In the genomic region with DNA sequence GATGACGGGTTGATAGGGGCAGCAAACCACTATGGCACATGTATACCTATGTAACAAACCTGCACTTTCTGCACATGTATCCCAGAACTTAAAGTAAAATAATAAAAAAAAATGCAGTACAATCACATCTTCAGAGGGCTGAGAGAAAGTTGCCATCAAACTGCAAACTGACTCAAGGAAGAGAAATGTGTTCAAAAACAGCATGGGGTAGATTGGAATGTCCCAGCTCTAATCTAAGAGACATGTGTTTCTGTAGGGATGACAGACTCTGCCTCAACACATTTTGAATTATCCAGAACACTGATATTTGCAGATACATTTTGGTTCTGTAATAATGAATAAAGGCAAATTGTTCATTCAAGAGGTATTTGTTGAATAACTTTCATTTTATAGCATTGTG, we compare ENCODE assay signal across 20 cellular contexts.
A peak's percentile ranks its signal among the peaks of the same experiment; 100 is the strongest.
DNase-seq lines count a peak whose midpoint lies in the region; ATAC-seq and TF ChIP-seq lines count a peak whose summit lies in the region.
"Had no signal": no experiment of that assay in that cellular context is flagged by ENCODE, and none has a peak within 500 bp of the region (broad histone marks: within the 10 kb centered on the region; RNA-seq: fewer than 3 reads in every experiment).

No MANE protein-coding gene starts in this region.

- peak overlapping the region; percentile 45 for H3K4me2 ChIP-seq in GM23248 (ENCODE audit: unreplicated experiment)
- H3K4me2 ChIP-seq: BLaER1 treated with 17β-estradiol and CSF1 and Interleukin-3, amounts not matched to agents 10 nM and 100 nM; KMS-11 had no signal

- H3K9me2 ChIP-seq in GM23248 (ENCODE audit: insufficient read depth) = no peaks in the 10 kb centered on the region

- H2AFZ ChIP-seq in GM23248 = no peak overlapping the region

- no peak overlapping the region for H3K4me3 ChIP-seq in AG10803 (ENCODE audit: low read length)
- H3K4me3 ChIP-seq in GM23248 = no peak overlapping the region
- H3K4me3 ChIP-seq: BLaER1 treated with 17β-estradiol and CSF1 and Interleukin-3, amounts not matched to agents 10 nM and 100 nM; GM12878; SK-N-MC had no signal

- intact Hi-C loops in cardiac septum (cut with DNase I) = no loop called here

- WGBS in GM23248 (ENCODE audit: low coverage in 1 of 2, low lambda C conversion rate in 2 of 2, missing lambda C conversion rate in 2 of 2), 2 experiments = 83 to 90% methylated on average over 1 of the region's 1 CpG

- peaks cover 53% of the 10 kb centered on the region for H3K4me1 ChIP-seq in GM23248 (ENCODE audit: insufficient read depth)

- no peak overlapping the region for H3K9ac ChIP-seq in GM23248
- H3K9ac ChIP-seq: BLaER1 treated with 17β-estradiol and CSF1 and Interleukin-3, amounts not matched to agents 10 nM and 100 nM; KMS-11 had no signal

- peaks cover 50% of the 10 kb centered on the region for H3F3A ChIP-seq in GM23248 (ENCODE audit: insufficient read depth)

- peak; percentile 72 for DNase-seq in AG10803 (ENCODE audit: low read depth)
- DNase-seq in GM23248 = peak; percentile 67
- peak; percentile 62 for DNase-seq in amniotic epithelial cell (ENCODE audit: low read depth)
- DNase-seq in fibroblast of gingiva (ENCODE audit: low read depth) = peak; percentile 16
- DNase-seq in DMS 273 treated with DMSO at 0.1 percent for 48 hours (lab: John Stamatoyannopoulos, UW) = no peak
- DNase-seq in substantia nigra (lab: John Stamatoyannopoulos, UW) = no peak
- DNase-seq in cardiac septum (ENCODE audit: low spot score) = no peak
- DNase-seq: CD8-positive, alpha-beta memory T cell; DMS79 treated with DMSO at 0.1 percent for 48 hours; GF-D8; NCI-H1417 treated with DMSO at 0.1 percent for 48 hours; NCI-H187 treated with DMSO at 0.1 percent for 48 hours; NCI-H226; NCI-H524; SHP77 had no signal

- H4K20me1 ChIP-seq in GM23248 (ENCODE audit: insufficient read depth) = no peaks in the 10 kb centered on the region
- H4K20me1 ChIP-seq: BLaER1 treated with 17β-estradiol and CSF1 and Interleukin-3, amounts not matched to agents 10 nM and 100 nM had no signal

- in situ Hi-C loops in GM23248 (cut with MboI) = loop anchor here (25.0 kb wide), 2 partner anchors 333 to 617 kb away; no protein-coding TSS in a partner anchor

- no peak for ATAC-seq in GM21447 (IDR thresholded peaks at IDR 0.05; ENCODE audit: unreplicated experiment)
- ATAC-seq: GM12878 had no signal

- no peaks in the 10 kb centered on the region for H3K27me3 ChIP-seq in GM23248 (replicated peaks; ENCODE audit: insufficient read depth)
- H3K27me3 ChIP-seq: BLaER1 treated with 17β-estradiol and CSF1 and Interleukin-3, amounts not matched to agents 10 nM and 100 nM had no signal

- H3K79me2 ChIP-seq in GM23248 (ENCODE audit: insufficient read depth) = no peaks in the 10 kb centered on the region

- H3K27ac ChIP-seq in GM23248 = peak overlapping the region; percentile 71
- no peak overlapping the region for H3K27ac ChIP-seq in substantia nigra (ENCODE audit: low read depth, low read length, poor library complexity, severe bottlenecking)
- H3K27ac ChIP-seq: BLaER1 treated with 17β-estradiol and CSF1 and Interleukin-3, amounts not matched to agents 10 nM and 100 nM; KMS-11; SK-N-MC had no signal

- no peak for TF ChIP-seq CTCF in AG10803 (conservative IDR thresholded peaks at IDR 0.05; ENCODE audit: low read length)

- no peaks in the 10 kb centered on the region for H3K36me3 ChIP-seq in GM23248 (ENCODE audit: low read depth)
- H3K36me3 ChIP-seq: BLaER1 treated with 17β-estradiol and CSF1 and Interleukin-3, amounts not matched to agents 10 nM and 100 nM had no signal

- H3K9me3 ChIP-seq in GM23248 (ENCODE audit: low read depth) = no peaks in the 10 kb centered on the region

Comparison
In these comparisons a context has a peak if more than half of its experiments do, and no peak if none do; other contexts are left out.
1. DNase-seq: peak in AG10803 (single experiment), GM23248 (single experiment), amniotic epithelial cell (single experiment) and fibroblast of gingiva (single experiment); none in DMS 273 treated with DMSO at 0.1 percent for 48 hours (single experiment), substantia nigra (0 of 49) and cardiac septum (single experiment).